ENCODE assay signal across 29 cellular contexts in the genomic region with DNA sequence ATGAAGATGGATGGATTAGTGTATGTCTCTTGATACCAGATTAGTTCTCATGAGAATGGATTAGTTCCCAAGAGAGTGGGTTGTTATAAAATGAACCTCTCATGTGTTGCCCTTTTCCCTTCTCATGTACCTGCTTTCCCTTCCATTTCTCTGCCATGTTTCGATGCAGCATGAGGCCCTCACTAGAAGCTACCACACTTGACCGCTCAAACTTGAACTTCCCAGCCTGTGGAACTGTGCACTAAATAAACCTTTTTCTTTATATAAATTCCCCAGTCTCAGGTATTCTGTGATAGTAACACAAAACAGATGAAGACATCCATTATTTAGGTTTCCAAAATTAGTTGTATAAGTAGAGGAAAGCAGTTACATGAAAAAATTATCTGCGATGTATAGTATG.
"Had no signal": no experiment of that assay in that cellular context is flagged by ENCODE, and none has a peak within 500 bp of the region (broad histone marks: within the 10 kb centered on the region; RNA-seq: fewer than 3 reads in every experiment).

No MANE protein-coding gene starts in this region.

- H3K4me3 ChIP-seq: breast epithelium, cardiac muscle cell, colonic mucosa had no signal

- FAIRE-seq: frontal cortex had no signal

- ATAC-seq: activated CD4-positive, alpha-beta T cell treated with anti-CD3 and anti-CD28 coated beads for 36 hours; activated CD8-positive, alpha-beta memory T cell treated with anti-CD3 and anti-CD28 coated beads, Interleukin-2, amount 10 ng/mL, durations not matched to agents 7 days and 5 days; activated CD8-positive, alpha-beta T cell treated with anti-CD3 and anti-CD28 coated beads, Interleukin-2, amount 10 ng/mL, durations not matched to agents 7 days and 5 days; activated naive CD4-positive, alpha-beta T cell treated with anti-CD3 and anti-CD28 coated beads, Interleukin-2, amount 50 U/mL, for 72 hours; activated T-cell treated with anti-CD3 and anti-CD28 coated beads, Interleukin-2, amount 50 U/mL, for 72 hours; esophagus mucosa had no signal

- H3K9me3 ChIP-seq: colonic mucosa had no signal

- H3K4me1 ChIP-seq: colonic mucosa had no signal

- DNase-seq: activated CD4-positive, alpha-beta memory T cell treated with anti-CD3 and anti-CD28 coated beads for 36 hours; activated CD4-positive, alpha-beta T cell treated with anti-CD3 and anti-CD28 coated beads for 36 hours; activated CD4-positive, alpha-beta T cell treated with anti-CD3 and anti-CD28 coated beads, Interleukin-2, amount 10 ng/mL, durations not matched to agents 24 days and 14 days; activated CD4-positive, CD25-positive, alpha-beta regulatory T cell; activated CD4-positive, CD25-positive, alpha-beta regulatory T cell treated with anti-CD3 and anti-CD28 coated beads, Interleukin-2, amount 50 U/mL, for 72 hours; activated CD8-positive, alpha-beta memory T cell treated with anti-CD3 and anti-CD28 coated beads, Interleukin-2, amount 10 ng/mL, durations not matched to agents 7 days and 5 days; activated CD8-positive, alpha-beta memory T cell treated with anti-CD3 and anti-CD28 coated beads, Interleukin-2, amount 50 U/mL, for 4 hours; activated CD8-positive, alpha-beta T cell treated with anti-CD3 and anti-CD28 coated beads, Interleukin-2, amount 10 ng/mL, durations not matched to agents 7 days and 5 days; activated gamma-delta T cell; activated naive CD4-positive, alpha-beta T cell; activated naive CD4-positive, alpha-beta T cell treated with anti-CD3 and anti-CD28 coated beads, Interleukin-2, amount 10 ng/mL, durations not matched to agents 7 days and 5 days; activated naive CD8-positive, alpha-beta T cell treated with anti-CD3 and anti-CD28 coated beads, Interleukin-2, amount 10 ng/mL, durations not matched to agents 7 days and 5 days; activated T-cell treated with anti-CD3 and anti-CD28 coated beads, Interleukin-2, amount 50 U/mL, for 24 hours; activated T-cell treated with anti-CD3 and anti-CD28 coated beads, Interleukin-2, amount 50 U/mL, for 72 hours; amniotic stem cell; anterior cingulate cortex; central memory CD4-positive, alpha-beta T cell; cerebellar nuclear complex; colonic mucosa; effector memory CD4-positive, alpha-beta T cell; endodermal cell; foreskin fibroblast; head of caudate nucleus; T-helper 2 cell had no signal

- H3K27me3 ChIP-seq: breast epithelium, cardiac muscle cell, colonic mucosa had no signal

- H3K36me3 ChIP-seq: breast epithelium, cardiac muscle cell, colonic mucosa had no signal

- H3K27ac ChIP-seq: breast epithelium, cardiac muscle cell, colonic mucosa had no signal
